Comparison of ENCODE assay signal across 18 cellular contexts in genomic region chr3:189368384-189368783, GRCh38.
DNase-seq lines count a peak whose midpoint lies in the region; ATAC-seq and TF ChIP-seq lines count a peak whose summit lies in the region.
"Had no signal": no experiment of that assay in that cellular context is flagged by ENCODE, and none has a peak within 500 bp of the region (broad histone marks: within the 10 kb centered on the region; RNA-seq: fewer than 3 reads in every experiment).

No MANE protein-coding gene starts in this region.

- H3K9me3 ChIP-seq in BLaER1 treated with 17β-estradiol and CSF1 and Interleukin-3, amounts not matched to agents 10 nM and 100 nM (replicated peaks in 1 of 11): peaks cover 0 to 8% (median 0%) of the 10 kb centered on the region in 11 experiments; a peak in 4 of 22 replicates
- H3K9me3 ChIP-seq in SK-N-MC (ENCODE audit: low read depth, low read length) (no peaks in the 10 kb centered on the region), upper lobe of right lung (no peaks in the 10 kb centered on the region)
- H3K9me3 ChIP-seq: A549, Caco-2 had no signal

- no peaks in the 10 kb centered on the region for H3K36me3 ChIP-seq in BLaER1 treated with 17β-estradiol and CSF1 and Interleukin-3, amounts not matched to agents 10 nM and 100 nM
- H3K36me3 ChIP-seq in SK-N-MC (ENCODE audit: insufficient read depth, low read length): peaks cover 9% of the 10 kb centered on the region; the same call in 1 of the 2 replicates
- no peaks in the 10 kb centered on the region for H3K36me3 ChIP-seq in upper lobe of right lung

- peak; percentile 44 for ATAC-seq in GM18498 (IDR thresholded peaks at IDR 0.05; ENCODE audit: unreplicated experiment)
- ATAC-seq in HG03097 (IDR thresholded peaks at IDR 0.05; ENCODE audit: low FRiP score, unreplicated experiment): no peak
- ATAC-seq in GM21737 (IDR thresholded peaks at IDR 0.05; ENCODE audit: unreplicated experiment): no peak
- ATAC-seq in upper lobe of right lung: no peak
- ATAC-seq: A549, GM23338 had no signal

- no peaks in the 10 kb centered on the region for H3K27me3 ChIP-seq in BLaER1 treated with 17β-estradiol and CSF1 and Interleukin-3, amounts not matched to agents 10 nM and 100 nM
- no peaks in the 10 kb centered on the region for H3K27me3 ChIP-seq in upper lobe of right lung

- no peak overlapping the region for H3K4me3 ChIP-seq in BLaER1 treated with 17β-estradiol and CSF1 and Interleukin-3, amounts not matched to agents 10 nM and 100 nM
- H3K4me3 ChIP-seq in SK-N-MC (no peak overlapping the region), upper lobe of right lung (no peak overlapping the region)
- H3K4me3 ChIP-seq: A549, GM23338 had no signal

- TF ChIP-seq CTCF in upper lobe of right lung (IDR thresholded peaks at IDR 0.05): no peak

- DNase-seq in HuH-7 (ENCODE audit: low spot score) (peak; percentile 12), SK-N-MC (ENCODE audit: low read depth, low spot score) (no peak), upper lobe of right lung (no peak), H4 (ENCODE audit: low spot score) (no peak)
- DNase-seq: Caco-2, DMS79, HFFc6, KBM-7, NCI-H1417, NCI-H1930, NCI-H2171, NCI-H510A had no signal

- H3K9ac ChIP-seq in BLaER1 treated with 17β-estradiol and CSF1 and Interleukin-3, amounts not matched to agents 10 nM and 100 nM: no peak overlapping the region
- H3K9ac ChIP-seq in SK-N-MC (ENCODE audit: insufficient read length): no peak overlapping the region

- no peak overlapping the region for H3K27ac ChIP-seq in BLaER1 treated with 17β-estradiol and CSF1 and Interleukin-3, amounts not matched to agents 10 nM and 100 nM
- H3K27ac ChIP-seq in SK-N-MC (peak overlapping the region; percentile 99), upper lobe of right lung (no peak overlapping the region)

- intact Hi-C loops in upper lobe of right lung (cut with DNase I): no loop called here

- peak overlapping the region; percentile 8 to 52 (median 42); a peak in 18 of 22 replicates for H3K4me2 ChIP-seq in BLaER1 treated with 17β-estradiol and CSF1 and Interleukin-3, amounts not matched to agents 10 nM and 100 nM
- H3K4me2 ChIP-seq: A549 had no signal

- H3K4me1 ChIP-seq in BLaER1 treated with 17β-estradiol and CSF1 and Interleukin-3, amounts not matched to agents 10 nM and 100 nM: peaks cover 4 to 19% (median 9%) of the 10 kb centered on the region in 10 experiments; a peak in 17 of 20 replicates
- no peaks in the 10 kb centered on the region for H3K4me1 ChIP-seq in upper lobe of right lung
- H3K4me1 ChIP-seq: A549 had no signal

- H4K20me1 ChIP-seq in BLaER1 treated with 17β-estradiol and CSF1 and Interleukin-3, amounts not matched to agents 10 nM and 100 nM: no peaks in the 10 kb centered on the region
